10 cellular contexts compared by ENCODE assay signal in the genomic region with DNA sequence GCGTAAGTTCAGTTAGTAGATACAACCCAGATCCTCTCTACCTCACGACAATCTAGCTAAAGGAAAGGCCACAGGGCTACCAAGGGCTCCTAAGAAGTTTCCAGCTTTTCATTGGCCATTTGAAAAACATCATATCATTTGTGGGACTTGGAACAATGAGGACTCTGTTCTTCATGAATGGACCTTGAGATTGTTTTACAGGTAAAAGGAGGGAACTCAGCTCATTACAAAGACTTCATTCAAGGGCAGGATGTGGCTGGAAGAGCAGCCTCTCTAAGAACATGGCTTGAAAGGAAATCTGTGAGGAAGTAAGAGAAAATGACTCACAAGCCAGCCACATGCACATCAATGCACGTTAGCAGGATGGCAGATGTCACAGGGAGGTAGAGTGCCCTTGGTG.
DNase-seq lines count a peak whose midpoint lies in the region; ATAC-seq and TF ChIP-seq lines count a peak whose summit lies in the region.
"Had no signal": no experiment of that assay in that cellular context is flagged by ENCODE, and none has a peak within 500 bp of the region (broad histone marks: within the 10 kb centered on the region; RNA-seq: fewer than 3 reads in every experiment).

No MANE protein-coding gene starts in this region.

- H3K14ac ChIP-seq in IMR-90 (replicated peaks; ENCODE audit: low read depth, low read length), result no peak overlapping the region

- H3K27ac ChIP-seq in GM23248 (no peak overlapping the region), IMR-90 (ENCODE audit: insufficient read depth, low read length) (no peak overlapping the region), epithelial cell of prostate (peak overlapping the region; percentile 69), lower lobe of right lung (no peak overlapping the region), transverse colon (peak overlapping the region in 1 of 4 donors; percentile 25)

- no peaks in the 10 kb centered on the region for H3K4me1 ChIP-seq in GM23248 (ENCODE audit: insufficient read depth)
- no peaks in the 10 kb centered on the region for H3K4me1 ChIP-seq in IMR-90 (ENCODE audit: control insufficient read depth, insufficient read depth, low read length)
- H3K4me1 ChIP-seq in lower lobe of right lung, result no peaks in the 10 kb centered on the region
- H3K4me1 ChIP-seq in transverse colon, result no peaks in the 10 kb centered on the region

- POLR2A ChIA-PET in IMR-90 (lab: Charles Lee; ENCODE audit: unreplicated experiment), result no interaction called here

- intact Hi-C loops in IMR-90 (cut with micrococcal nuclease), result no loop called here
- intact Hi-C loops in lower lobe of right lung (cut with DNase I), result no loop called here
- intact Hi-C loops in transverse colon (cut with DNase I; ENCODE audit: low total_unique reads), result no loop called here
- intact Hi-C loops in posterior vena cava (cut with DNase I), result no loop called here

- BruUV-seq in IMR-90 (replicated peaks; lab: Mats Ljungman, UMichigan), result no TSS peak

- no peak overlapping the region for H4K8ac ChIP-seq in IMR-90 (ENCODE audit: low read depth in 2 of 2, low read length in 2 of 2)

- H2BK20ac ChIP-seq in IMR-90 (ENCODE audit: low read depth, low read length), result no peak overlapping the region

- no peak overlapping the region for H3K56ac ChIP-seq in IMR-90 (ENCODE audit: extremely low read depth, insufficient read depth, low read length)

- H4K20me1 ChIP-seq in GM23248 (ENCODE audit: insufficient read depth) (no peaks in the 10 kb centered on the region), IMR-90 (ENCODE audit: insufficient read depth, low read length) (no peaks in the 10 kb centered on the region)

- H2AFZ ChIP-seq in GM23248 (no peak overlapping the region), IMR-90 (replicated peaks; ENCODE audit: low read length, poor library complexity) (no peak overlapping the region)

- no peak for TF ChIP-seq POLR2A in IMR-90 (IDR thresholded peaks at IDR 0.05; ENCODE audit: low read depth, low read length)
- TF ChIP-seq POLR2A in transverse colon (IDR thresholded peaks at IDR 0.05), result no peak

- H3K4ac ChIP-seq in IMR-90 (ENCODE audit: low read depth, low read length), result no peak overlapping the region

- H4K5ac ChIP-seq in IMR-90 (ENCODE audit: low read depth, low read length), result no peak overlapping the region

- no peak overlapping the region for H2AK9ac ChIP-seq in IMR-90 (replicated peaks; ENCODE audit: low read depth, low read length, poor library complexity)

- H3K9me1 ChIP-seq in IMR-90 (ENCODE audit: insufficient read depth, low read length), result no peaks in the 10 kb centered on the region

- TF ChIP-seq RAD21 in IMR-90 (IDR thresholded peaks at IDR 0.05; ENCODE audit: low read length), result no peak

- H3K4me2 ChIP-seq in GM23248 (ENCODE audit: unreplicated experiment), result no peak overlapping the region
- no peak overlapping the region for H3K4me2 ChIP-seq in IMR-90 (ENCODE audit: low read depth, low read length)

- in situ Hi-C loops in GM23248 (cut with MboI) (no loop called here), IMR-90 (cut with MboI; ENCODE audit: low sequenced_read_pairs) (no loop called here), transverse colon (cut with MboI; ENCODE audit: low pct_ligation_motif_present in 1 of 4, low pct_unique_long_range_greater_than_20kb in 1 of 4, low sequenced_read_pairs in 3 of 4) (no loop called here)

- no peak overlapping the region for H4K91ac ChIP-seq in IMR-90 (ENCODE audit: insufficient read depth, low read depth, low read length)

- no peak overlapping the region for H3K9ac ChIP-seq in GM23248
- no peak overlapping the region for H3K9ac ChIP-seq in IMR-90 (ENCODE audit: low read depth, low read length)

- no peak overlapping the region for H2BK15ac ChIP-seq in IMR-90 (ENCODE audit: low read depth, low read length)

- H3K23ac ChIP-seq in IMR-90 (ENCODE audit: low read depth, low read length), result no peak overlapping the region

- H3K27me3 ChIP-seq in GM23248 (replicated peaks; ENCODE audit: insufficient read depth) (no peaks in the 10 kb centered on the region), IMR-90 (ENCODE audit: control insufficient read depth, insufficient read depth, low read length) (no peaks in the 10 kb centered on the region), lower lobe of right lung (ENCODE audit: low read depth) (no peaks in the 10 kb centered on the region), transverse colon (no peaks in the 10 kb centered on the region)

- H3K9me3 ChIP-seq in GM23248 (ENCODE audit: low read depth), result no peaks in the 10 kb centered on the region
- no peaks in the 10 kb centered on the region for H3K9me3 ChIP-seq in IMR-90 (ENCODE audit: control insufficient read depth, insufficient read depth, low read length)
- H3K9me3 ChIP-seq in lower lobe of right lung, result no peaks in the 10 kb centered on the region
- H3K9me3 ChIP-seq in transverse colon, result no peaks in the 10 kb centered on the region

- TF ChIP-seq CTCF in IMR-90 (conservative IDR thresholded peaks at IDR 0.05; ENCODE audit: low read depth, low read length), result no peak
- TF ChIP-seq CTCF in lower lobe of right lung (IDR thresholded peaks at IDR 0.05), result no peak
- TF ChIP-seq CTCF in transverse colon (IDR thresholded peaks at IDR 0.05), result no peak

- no peak for TF ChIP-seq EP300 in transverse colon (IDR thresholded peaks at IDR 0.05; ENCODE audit: low read depth)

- dilution Hi-C loops in IMR-90 (cut with HindIII; ENCODE audit: low sequenced_read_pairs, unreplicated experiment), result no loop called here

- H3K36me3 ChIP-seq in GM23248 (ENCODE audit: low read depth) (no peaks in the 10 kb centered on the region), IMR-90 (ENCODE audit: control insufficient read depth, insufficient read depth, low read length) (no peaks in the 10 kb centered on the region), lower lobe of right lung (no peaks in the 10 kb centered on the region), transverse colon (no peaks in the 10 kb centered on the region)

- WGBS in GM23248 (ENCODE audit: low coverage in 1 of 2, low lambda C conversion rate in 2 of 2, missing lambda C conversion rate in 2 of 2), 2 experiments, result 40 to 41% methylated on average over 3 of the region's 3 CpGs
- no CpG with 5 or more reads among the region's 3 CpGs for WGBS in IMR-90 (ENCODE audit: extremely low coverage in 2 of 2, insufficient read length in 1 of 2), 2 experiments
- WGBS in transverse colon (ENCODE audit: low coverage in 1 of 2), 2 donors, result 19% methylated on average over 3 of the region's 3 CpGs; no CpG with 5 or more reads in 1 of the 2 donors

- H3K9me2 ChIP-seq in GM23248 (ENCODE audit: insufficient read depth), result no peaks in the 10 kb centered on the region

- ATAC-seq in GM18498 (IDR thresholded peaks at IDR 0.05; ENCODE audit: unreplicated experiment) (peak; percentile 62), IMR-90 (ENCODE audit: low read depth) (no peak), lower lobe of right lung (no peak), HG03135 (IDR thresholded peaks at IDR 0.05; ENCODE audit: unreplicated experiment) (no peak)

- no peaks in the 10 kb centered on the region for H3F3A ChIP-seq in GM23248 (ENCODE audit: insufficient read depth)

- CTCF ChIA-PET in IMR-90 (lab: Yijun Ruan, JAX), result no interaction called here

- DNase-seq in GM23248 (peak; percentile 2), IMR-90 (peak; percentile 22), epithelial cell of prostate (ENCODE audit: low read depth, low spot score) (peak; percentile 43), lower lobe of right lung (no peak), transverse colon (no peak), posterior vena cava (ENCODE audit: low spot score) (no peak)
- DNase-seq: activated CD4-positive, alpha-beta T cell treated with anti-CD3 and anti-CD28 coated beads for 48 hours; DMS 273 treated with DMSO at 0.1 percent for 48 hours had no signal

- H3K4me3 ChIP-seq in GM23248 (no peak overlapping the region), IMR-90 (ENCODE audit: insufficient read depth, low read depth, low read length) (no peak overlapping the region), lower lobe of right lung (no peak overlapping the region), transverse colon (no peak overlapping the region)

- no peak overlapping the region for H3K18ac ChIP-seq in IMR-90 (ENCODE audit: low read depth, low read length)

- no peaks in the 10 kb centered on the region for H3K79me1 ChIP-seq in IMR-90 (ENCODE audit: low read depth in 1 of 2, low read length in 2 of 2)

- H2BK5ac ChIP-seq in IMR-90 (ENCODE audit: low read depth, low read length, poor library complexity, severe bottlenecking), result no peak overlapping the region

- no peaks in the 10 kb centered on the region for H3K79me2 ChIP-seq in GM23248 (ENCODE audit: insufficient read depth)

- no peak overlapping the region for H2BK120ac ChIP-seq in IMR-90 (ENCODE audit: low read depth, low read length)

- H2AK5ac ChIP-seq in IMR-90 (ENCODE audit: low read depth, low read length), result no peak overlapping the region

TF ChIP-seq in IMR-90, 13 proteins besides CTCF, POLR2A, EP300 and RAD21 (continues in another document):
- TF ChIP-seq MAFK (IDR thresholded peaks at IDR 0.05; ENCODE audit: low read depth, low read length), result no peak
- no peak for TF ChIP-seq ELK1 (IDR thresholded peaks at IDR 0.05; ENCODE audit: borderline replicate concordance, low read depth, low read length)
- no peak for TF ChIP-seq MAZ (IDR thresholded peaks at IDR 0.05; ENCODE audit: borderline replicate concordance, low read depth, low read length)
- TF ChIP-seq MXI1 (IDR thresholded peaks at IDR 0.05; ENCODE audit: borderline replicate concordance, low read depth, low read length), result no peak
- TF ChIP-seq CEBPB (IDR thresholded peaks at IDR 0.05; ENCODE audit: low read depth, low read length), result no peak
- TF ChIP-seq, protein P1, sequence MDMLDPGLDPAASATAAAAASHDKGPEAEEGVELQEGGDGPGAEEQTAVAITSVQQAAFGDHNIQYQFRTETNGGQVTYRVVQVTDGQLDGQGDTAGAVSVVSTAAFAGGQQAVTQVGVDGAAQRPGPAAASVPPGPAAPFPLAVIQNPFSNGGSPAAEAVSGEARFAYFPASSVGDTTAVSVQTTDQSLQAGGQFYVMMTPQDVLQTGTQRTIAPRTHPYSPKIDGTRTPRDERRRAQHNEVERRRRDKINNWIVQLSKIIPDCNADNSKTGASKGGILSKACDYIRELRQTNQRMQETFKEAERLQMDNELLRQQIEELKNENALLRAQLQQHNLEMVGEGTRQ (IDR thresholded peaks at IDR 0.05; ENCODE audit: low read depth, low read length), result no peak
- TF ChIP-seq CHD1 (IDR thresholded peaks at IDR 0.05; ENCODE audit: low read depth, low read length), result no peak
- no peak for TF ChIP-seq RFX5 (IDR thresholded peaks at IDR 0.05; ENCODE audit: low read depth, low read length)
- no peak for TF ChIP-seq BHLHE40 (IDR thresholded peaks at IDR 0.05; ENCODE audit: low read depth, low read length)

Comparison
In these comparisons a context has a peak if more than half of its experiments do, and no peak if none do; other contexts are left out.
1. DNase-seq: peak in GM23248 (single experiment), IMR-90 (single experiment) and epithelial cell of prostate (single experiment); none in lower lobe of right lung (single experiment), transverse colon (single experiment) and posterior vena cava (single experiment).